Comparison of ENCODE assay signal across 17 cellular contexts in the genomic region with DNA sequence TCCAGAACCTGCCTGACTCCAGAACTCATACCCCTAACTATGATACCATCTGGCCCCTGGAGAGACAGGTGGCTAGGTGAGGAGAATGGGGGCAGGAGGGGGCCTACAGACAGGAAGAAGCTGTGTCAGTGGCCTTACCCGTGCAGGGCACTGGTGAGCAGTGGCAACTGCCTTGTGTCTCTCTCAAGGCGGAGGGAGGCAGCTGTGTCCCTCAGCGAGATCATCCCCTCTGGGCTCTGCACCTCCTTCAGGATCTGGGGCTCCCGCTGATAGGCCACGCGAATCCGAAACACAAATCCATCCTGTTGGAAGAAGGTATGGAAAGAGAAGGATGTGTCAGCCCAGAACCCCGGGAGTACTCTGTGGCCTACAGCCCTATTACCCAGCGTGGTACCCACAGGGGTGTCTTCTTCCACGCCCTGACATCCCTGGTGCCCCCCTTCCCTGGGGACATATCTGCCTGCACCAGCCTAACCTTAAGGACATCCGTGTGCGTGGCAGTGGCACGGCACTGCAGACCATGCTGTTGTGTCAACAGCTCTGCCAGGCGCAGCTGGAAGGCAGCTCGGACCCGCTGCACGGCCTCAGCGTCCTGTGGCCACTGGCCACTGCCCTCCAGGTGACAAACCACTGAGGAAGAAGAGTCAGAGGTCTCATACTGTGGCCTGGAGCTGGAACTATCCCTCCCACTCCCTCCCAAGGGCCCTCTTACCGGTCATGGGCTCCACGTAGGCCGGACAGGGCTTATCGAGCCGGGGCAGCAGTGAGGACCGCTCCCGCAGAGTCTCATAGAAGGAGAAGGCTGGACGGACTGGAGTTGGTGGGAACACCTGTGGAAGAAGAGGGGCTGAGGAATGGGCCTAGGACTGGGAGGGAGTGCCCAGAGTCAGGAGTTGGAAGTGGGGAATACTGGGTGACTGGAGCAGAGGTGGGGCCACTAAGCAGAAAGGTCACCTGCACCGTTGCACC. TPM values are rescaled to one million over a fixed set of nuclear protein-coding genes. Genes with fewer than 3 reads are reported as not detected.
A peak's percentile ranks its signal among the peaks of the same experiment; 100 is the strongest.
DNase-seq lines count a peak whose midpoint lies in the region; ATAC-seq and TF ChIP-seq lines count a peak whose summit lies in the region.
"Had no signal": no experiment of that assay in that cellular context is flagged by ENCODE, and none has a peak within 500 bp of the region (broad histone marks: within the 10 kb centered on the region; RNA-seq: fewer than 3 reads in every experiment).

No MANE protein-coding gene starts in this region.

- H3K4me1 ChIP-seq in lower lobe of right lung (no peaks in the 10 kb centered on the region), SJCRH30 (no peaks in the 10 kb centered on the region)
- H3K4me1 ChIP-seq: A549 had no signal

- peaks cover 100% of the 10 kb centered on the region for H3K36me3 ChIP-seq in lower lobe of right lung
- peaks cover 51% of the 10 kb centered on the region for H3K36me3 ChIP-seq in SJCRH30

- H3K4me3 Mint-ChIP-seq in activated CD4-positive, alpha-beta memory T cell treated with anti-CD3 and anti-CD28 coated beads for 36 hours, result no peak overlapping the region
- H3K4me3 Mint-ChIP-seq in activated CD4-positive, alpha-beta memory T cell treated with anti-CD3 and anti-CD28 coated beads, Interleukin-2, amount 10 ng/mL, durations not matched to agents 7 days and 5 days, result no peak overlapping the region
- H3K4me3 Mint-ChIP-seq: activated T-helper 1 cell treated with anti-CD3 and anti-CD28 coated beads, Interleukin-12 subunit alpha, Interleukin-12 subunit beta, Interleukin-2, Interleukin-4 antibody, amounts not matched to agents 30 ng/mL and 10 ng/mL and 1 ng/mL, durations not matched to agents 14 hours and 24 hours and 36 hours; HFFc6; T-helper 1 cell treated with Interleukin-12 subunit alpha and Interleukin-12 subunit beta and Interleukin-4 antibody, amounts not matched to agents 30 μg/mL and 1 μg/mL, for 36 hours had no signal

- DNase-seq in activated CD4-positive, alpha-beta memory T cell treated with anti-CD3 and anti-CD28 coated beads for 36 hours, result peak; percentile 1
- DNase-seq in activated CD4-positive, alpha-beta memory T cell treated with anti-CD3 and anti-CD28 coated beads, Interleukin-2, amount 10 ng/mL, durations not matched to agents 7 days and 5 days, result no peak
- peak; percentile 2 for DNase-seq in AG08396 (ENCODE audit: low spot score)
- DNase-seq in RWPE1 (ENCODE audit: low spot score), result no peak
- DNase-seq in lower lobe of right lung, result peak; percentile 43
- no peak for DNase-seq in SJCRH30
- DNase-seq: HFFc6, mammary epithelial cell, SHP77 treated with DMSO at 0.1 percent for 48 hours had no signal

- H3K4me1 Mint-ChIP-seq in activated CD4-positive, alpha-beta memory T cell treated with anti-CD3 and anti-CD28 coated beads for 36 hours (ENCODE audit: low read depth), result peaks cover 3% of the 10 kb centered on the region
- peaks cover 6% of the 10 kb centered on the region for H3K4me1 Mint-ChIP-seq in activated CD4-positive, alpha-beta memory T cell treated with anti-CD3 and anti-CD28 coated beads, Interleukin-2, amount 10 ng/mL, durations not matched to agents 7 days and 5 days

- ATAC-seq in lower lobe of right lung (peak; percentile 5 to 7), HG03045 (IDR thresholded peaks at IDR 0.05; ENCODE audit: unreplicated experiment) (no peak), HG03469 (IDR thresholded peaks at IDR 0.05; ENCODE audit: unreplicated experiment) (no peak)

- intact Hi-C loops in activated CD4-positive, alpha-beta memory T cell treated with anti-CD3 and anti-CD28 coated beads for 36 hours (cut with micrococcal nuclease), result loop anchor here (1.0 kb wide), 2 partner anchors 63 to 91 kb away; no protein-coding TSS in a partner anchor
- intact Hi-C loops in lower lobe of right lung (cut with DNase I), result no loop called here

- no peaks in the 10 kb centered on the region for H3K9me3 Mint-ChIP-seq in activated CD4-positive, alpha-beta memory T cell treated with anti-CD3 and anti-CD28 coated beads for 36 hours
- H3K9me3 Mint-ChIP-seq in activated CD4-positive, alpha-beta memory T cell treated with anti-CD3 and anti-CD28 coated beads, Interleukin-2, amount 10 ng/mL, durations not matched to agents 7 days and 5 days, result no peaks in the 10 kb centered on the region
- H3K9me3 Mint-ChIP-seq: activated T-helper 1 cell treated with anti-CD3 and anti-CD28 coated beads, Interleukin-12 subunit alpha, Interleukin-12 subunit beta, Interleukin-2, Interleukin-4 antibody, amounts not matched to agents 30 ng/mL and 10 ng/mL and 1 ng/mL, durations not matched to agents 14 hours and 24 hours and 36 hours; HFFc6; T-helper 1 cell treated with Interleukin-12 subunit alpha and Interleukin-12 subunit beta and Interleukin-4 antibody, amounts not matched to agents 30 μg/mL and 1 μg/mL, for 36 hours had no signal

- H3K9me3 ChIP-seq in lower lobe of right lung (no peaks in the 10 kb centered on the region), SJCRH30 (replicated peaks) (no peaks in the 10 kb centered on the region)
- H3K9me3 ChIP-seq: A549 had no signal

- POLR2A ChIA-PET in activated CD4-positive, alpha-beta memory T cell treated with anti-CD3 and anti-CD28 coated beads for 36 hours (lab: Charles Lee), result interaction anchor here (1.0 to 1.2 kb wide), 3 partner anchors 18 to 91 kb away, joined by 4 to 10 read pairs (median 7); partner anchors contain the start of gene AQP3
- POLR2A ChIA-PET in activated CD4-positive, alpha-beta memory T cell treated with anti-CD3 and anti-CD28 coated beads, Interleukin-2, amount 10 ng/mL, durations not matched to agents 7 days and 5 days (lab: Charles Lee), result interaction anchor here (1.0 to 2.5 kb wide), 7 partner anchors 8 to 91 kb away, joined by 4 to 24 read pairs (median 10); partner anchors contain the start of genes AQP3 and NOL6
- POLR2A ChIA-PET in RWPE1 (lab: Yijun Ruan, JAX; ENCODE audit: low non-redundant PET), result no interaction called here

- H3K36me3 Mint-ChIP-seq in activated CD4-positive, alpha-beta memory T cell treated with anti-CD3 and anti-CD28 coated beads for 36 hours, result peaks cover 45% of the 10 kb centered on the region
- H3K36me3 Mint-ChIP-seq in activated CD4-positive, alpha-beta memory T cell treated with anti-CD3 and anti-CD28 coated beads, Interleukin-2, amount 10 ng/mL, durations not matched to agents 7 days and 5 days (ENCODE audit: low read depth), result peaks cover 56% of the 10 kb centered on the region

- TF ChIP-seq CTCF in RWPE1 (conservative IDR thresholded peaks at IDR 0.05; ENCODE audit: low read depth) (no peak), lower lobe of right lung (IDR thresholded peaks at IDR 0.05) (no peak)

- no peak overlapping the region for H3K4me3 ChIP-seq in lower lobe of right lung
- no peak overlapping the region for H3K4me3 ChIP-seq in SJCRH30
- H3K4me3 ChIP-seq: A549 had no signal

- no peaks in the 10 kb centered on the region for H3K27me3 ChIP-seq in lower lobe of right lung (ENCODE audit: low read depth)
- no peaks in the 10 kb centered on the region for H3K27me3 ChIP-seq in SJCRH30

- no peak overlapping the region for H3K27ac Mint-ChIP-seq in activated CD4-positive, alpha-beta memory T cell treated with anti-CD3 and anti-CD28 coated beads for 36 hours
- no peak overlapping the region for H3K27ac Mint-ChIP-seq in activated CD4-positive, alpha-beta memory T cell treated with anti-CD3 and anti-CD28 coated beads, Interleukin-2, amount 10 ng/mL, durations not matched to agents 7 days and 5 days
- H3K27ac Mint-ChIP-seq: activated T-helper 1 cell treated with anti-CD3 and anti-CD28 coated beads, Interleukin-12 subunit alpha, Interleukin-12 subunit beta, Interleukin-2, Interleukin-4 antibody, amounts not matched to agents 30 ng/mL and 10 ng/mL and 1 ng/mL, durations not matched to agents 14 hours and 24 hours and 36 hours; HFFc6; T-helper 1 cell treated with Interleukin-12 subunit alpha and Interleukin-12 subunit beta and Interleukin-4 antibody, amounts not matched to agents 30 μg/mL and 1 μg/mL, for 36 hours had no signal

- H3K27ac ChIP-seq in RWPE1 (peak overlapping the region; percentile 61), lower lobe of right lung (no peak overlapping the region), SJCRH30 (no peak overlapping the region)
- H3K27ac ChIP-seq: VCaP had no signal

- H3K27me3 Mint-ChIP-seq in activated CD4-positive, alpha-beta memory T cell treated with anti-CD3 and anti-CD28 coated beads for 36 hours, result no peaks in the 10 kb centered on the region
- no peaks in the 10 kb centered on the region for H3K27me3 Mint-ChIP-seq in activated CD4-positive, alpha-beta memory T cell treated with anti-CD3 and anti-CD28 coated beads, Interleukin-2, amount 10 ng/mL, durations not matched to agents 7 days and 5 days

- CTCF ChIA-PET in activated CD4-positive, alpha-beta memory T cell treated with anti-CD3 and anti-CD28 coated beads for 36 hours (lab: Charles Lee), result interaction anchor here (0.8 to 20.4 kb wide), 26 partner anchors 10 to 188 kb away, joined by 3 to 386 read pairs (median 6); partner anchors contain the start of genes AQP3 and AQP7
- CTCF ChIA-PET in activated CD4-positive, alpha-beta memory T cell treated with anti-CD3 and anti-CD28 coated beads, Interleukin-2, amount 10 ng/mL, durations not matched to agents 7 days and 5 days (lab: Charles Lee), result interaction anchor here (1.0 to 8.2 kb wide), 25 partner anchors 8 to 179 kb away, joined by 3 to 189 read pairs (median 6); partner anchors contain the start of genes AQP3, AQP7, NFX1 and NOL6
- CTCF ChIA-PET in RWPE1 (lab: Yijun Ruan, JAX), result interaction anchor here (0.6 to 2.5 kb wide), 18 partner anchors 9 to 94 kb away, joined by 3 to 33 read pairs (median 6); partner anchors contain the start of gene AQP3

RNA-seq across cellular contexts. Expression of gene NOL6, which starts 7.8 kb away (rescaled TPM):
- total RNA-seq in activated CD4-positive, alpha-beta memory T cell treated with anti-CD3 and anti-CD28 coated beads for 36 hours, result 10 to 100 TPM; 38.1 to 39.7 TPM
- total RNA-seq in activated CD4-positive, alpha-beta memory T cell treated with anti-CD3 and anti-CD28 coated beads, Interleukin-2, amount 10 ng/mL, durations not matched to agents 7 days and 5 days, result 10 to 100 TPM; 21.6 to 22.4 TPM
- total RNA-seq in lower lobe of right lung, result 27.6 TPM
- total RNA-seq in SJCRH30 (2014; rRNA removed; shearing (Covaris generic)), result 27.5 and 29.3 TPM in 2 replicates

RNA-seq across cellular contexts. Expression of gene AQP3, which starts 18.5 kb away (rescaled TPM):
- total RNA-seq in activated CD4-positive, alpha-beta memory T cell treated with anti-CD3 and anti-CD28 coated beads for 36 hours, result 10 to 100 TPM; 19.4 to 20.2 TPM
- 100 to 1,000 TPM; 162 to 167 TPM for total RNA-seq in activated CD4-positive, alpha-beta memory T cell treated with anti-CD3 and anti-CD28 coated beads, Interleukin-2, amount 10 ng/mL, durations not matched to agents 7 days and 5 days
- 357 TPM for total RNA-seq in lower lobe of right lung
- 17.3 and 20.6 TPM in 2 replicates for total RNA-seq in SJCRH30 (2014; rRNA removed; shearing (Covaris generic))

RNA-seq across cellular contexts. Expression of gene ANKRD18B, which starts 58.2 kb away (rescaled TPM):
- total RNA-seq in activated CD4-positive, alpha-beta memory T cell treated with anti-CD3 and anti-CD28 coated beads for 36 hours, result 1 to 10 TPM in 1 of 2 experiments, under 1 TPM in 1; 0.31 to 1.5 TPM
- 1 to 10 TPM; 1.1 to 2.1 TPM for total RNA-seq in activated CD4-positive, alpha-beta memory T cell treated with anti-CD3 and anti-CD28 coated beads, Interleukin-2, amount 10 ng/mL, durations not matched to agents 7 days and 5 days
- 0.65 TPM for total RNA-seq in lower lobe of right lung
- 13.3 and 23.4 TPM in 2 replicates for total RNA-seq in SJCRH30 (2014; rRNA removed; shearing (Covaris generic))
- total RNA-seq: omental fat pad, subcutaneous adipose tissue had no signal

Comparison
In these comparisons a context has a peak if more than half of its experiments do, and no peak if none do; other contexts are left out.
1. DNase-seq: peak in activated CD4-positive, alpha-beta memory T cell treated with anti-CD3 and anti-CD28 coated beads for 36 hours (single experiment), AG08396 (single experiment) and lower lobe of right lung (single experiment); none in activated CD4-positive, alpha-beta memory T cell treated with anti-CD3 and anti-CD28 coated beads, Interleukin-2, amount 10 ng/mL, durations not matched to agents 7 days and 5 days (single experiment), RWPE1 (single experiment) and SJCRH30 (0 of 2).
2. ATAC-seq: peak in lower lobe of right lung (2 of 2); none in HG03045 (single experiment) and HG03469 (single experiment).